9 cellular contexts compared by ENCODE assay signal in genomic region chr11:1877211-1878133, GRCh38. TPM values are rescaled to one million over a fixed set of nuclear protein-coding genes. Genes with fewer than 3 reads are reported as not detected.
DNase-seq lines count a peak whose midpoint lies in the region; ATAC-seq and TF ChIP-seq lines count a peak whose summit lies in the region.
"Had no signal": no experiment of that assay in that cellular context is flagged by ENCODE, and none has a peak within 500 bp of the region (broad histone marks: within the 10 kb centered on the region; RNA-seq: fewer than 3 reads in every experiment).

No MANE protein-coding gene starts in this region.

- intact Hi-C loops in posterior vena cava (cut with DNase I): no loop called here

- ATAC-seq in HG03342 (IDR thresholded peaks at IDR 0.05; ENCODE audit: unreplicated experiment): no peak
- no peak for ATAC-seq in GM21390 (IDR thresholded peaks at IDR 0.05; ENCODE audit: unreplicated experiment)
- ATAC-seq in HG03045 (IDR thresholded peaks at IDR 0.05; ENCODE audit: unreplicated experiment): no peak

- no peak overlapping the region for H3K4me3 ChIP-seq in choroid plexus epithelial cell (ENCODE audit: low read depth, low read length)
- H3K4me3 ChIP-seq: SJSA1 had no signal

- TF ChIP-seq CTCF in choroid plexus epithelial cell (conservative IDR thresholded peaks at IDR 0.05; ENCODE audit: low read depth, low read length): no peak

- DNase-seq in LHCN-M2 (ENCODE audit: low read depth) (peak; percentile 68), choroid plexus epithelial cell (ENCODE audit: low read depth) (peak; percentile 56), posterior vena cava (ENCODE audit: low spot score) (peak; percentile 92)
- DNase-seq: caudate nucleus, occipital lobe had no signal

RNA-seq across cellular contexts. Expression of gene PRR33, which starts 14.2 kb away (rescaled TPM):
- total RNA-seq in LHCN-M2 (2014; rRNA removed) (under 0.01 TPM in 1 of 2 replicates, not detected in the other), posterior vena cava (under 1 TPM in 1 of 2 donors, not detected in 1; 0.14 TPM)
- polyA plus RNA-seq in LHCN-M2 (2012): 1.5 TPM
- total RNA-seq: occipital lobe, SJSA1 had no signal

RNA-seq across cellular contexts. Expression of gene LSP1, which starts 24.6 kb away (rescaled TPM):
- total RNA-seq in LHCN-M2 (2014; rRNA removed) (311 and 321 TPM in 2 replicates), posterior vena cava (100 to 1,000 TPM in 1 of 2 donors, 10 to 100 TPM in 1; 39.1 to 122 TPM)
- polyA plus RNA-seq in LHCN-M2 (2012): 84.6 TPM

RNA-seq across cellular contexts. Expression of gene TNNI2, which starts 38.7 kb away (rescaled TPM):
- 0.29 TPM in 1 of 2 replicates, not detected in the other for total RNA-seq in LHCN-M2 (2014; rRNA removed)
- polyA plus RNA-seq in LHCN-M2 (2012): 0.10 TPM
- total RNA-seq in posterior vena cava: 1 to 10 TPM; 1.0 to 1.3 TPM
- total RNA-seq: SJSA1 had no signal

RNA-seq across cellular contexts. Expression of gene TNNT3, which starts 42.0 kb away (rescaled TPM):
- total RNA-seq in LHCN-M2 (2014; rRNA removed) (1.9 TPM in 1 of 2 replicates, not detected in the other), posterior vena cava (10 to 100 TPM; 17.9 to 45.3 TPM)
- polyA plus RNA-seq in LHCN-M2 (2012): 0.11 TPM

RNA-seq across cellular contexts. Expression of gene SYT8, which starts 42.7 kb away (rescaled TPM):
- 0.13 and 0.17 TPM in 2 replicates for total RNA-seq in LHCN-M2 (2014; rRNA removed)
- 0.18 TPM for polyA plus RNA-seq in LHCN-M2 (2012)
- not detected for total RNA-seq in posterior vena cava
- total RNA-seq: occipital lobe, SJSA1 had no signal
